Comparison of ENCODE assay signal across 9 cellular contexts in genomic region chr14:104393898-104394605, GRCh38.
DNase-seq lines count a peak whose midpoint lies in the region; ATAC-seq and TF ChIP-seq lines count a peak whose summit lies in the region.
"Had no signal": no experiment of that assay in that cellular context is flagged by ENCODE, and none has a peak within 500 bp of the region (broad histone marks: within the 10 kb centered on the region; RNA-seq: fewer than 3 reads in every experiment).

No MANE protein-coding gene starts in this region.

- H3K27ac Mint-ChIP-seq in naive thymus-derived CD4-positive, alpha-beta T cell = peak overlapping the region; percentile 90 to 97 (median 93)
- no peak overlapping the region for H3K27ac Mint-ChIP-seq in endothelial cell (ENCODE audit: unreplicated experiment)

- peaks cover 47 to 96% (median 79%) of the 10 kb centered on the region in 7 donors for H3K4me1 Mint-ChIP-seq in naive thymus-derived CD4-positive, alpha-beta T cell
- H3K4me1 Mint-ChIP-seq in endothelial cell (ENCODE audit: unreplicated experiment) = no peaks in the 10 kb centered on the region

- peak overlapping the region; percentile 77 to 100 (median 86) for H3K4me3 Mint-ChIP-seq in naive thymus-derived CD4-positive, alpha-beta T cell
- no peak overlapping the region for H3K4me3 Mint-ChIP-seq in endothelial cell (ENCODE audit: unreplicated experiment)

- POLR2A ChIA-PET in naive thymus-derived CD4-positive, alpha-beta T cell (lab: Charles Lee) = interaction anchor here (0.6 to 0.7 kb wide), 3 partner anchors 9 to 1875 kb away, joined by 3 to 5 read pairs (median 3); no protein-coding TSS in a partner anchor

- peaks cover 5 to 15% (median 9%) of the 10 kb centered on the region in 5 donors for H3K36me3 Mint-ChIP-seq in naive thymus-derived CD4-positive, alpha-beta T cell
- H3K36me3 Mint-ChIP-seq in endothelial cell (ENCODE audit: low read depth, unreplicated experiment) = peaks cover 13% of the 10 kb centered on the region

- H3K9me3 Mint-ChIP-seq in naive thymus-derived CD4-positive, alpha-beta T cell = peaks cover 0 to 21% (median 11%) of the 10 kb centered on the region in 11 donors
- peaks cover 10% of the 10 kb centered on the region for H3K9me3 Mint-ChIP-seq in endothelial cell (ENCODE audit: unreplicated experiment)

- CTCF ChIA-PET in naive thymus-derived CD4-positive, alpha-beta T cell (lab: Charles Lee) = interaction anchor here (0.8 kb wide), 1 partner anchor 15 kb away, joined by 3 read pairs; no protein-coding TSS in a partner anchor

- intact Hi-C loops in naive thymus-derived CD4-positive, alpha-beta T cell (cut with micrococcal nuclease) = no loop called here

- peaks cover 0 to 10% (median 0%) of the 10 kb centered on the region in 3 experiments for H3K9me3 ChIP-seq in naive thymus-derived CD4-positive, alpha-beta T cell (ENCODE audit: control insufficient read depth in 2 of 3, low read length in 3 of 3)

- peak overlapping the region; percentile 82 for H3K27ac ChIP-seq in naive thymus-derived CD4-positive, alpha-beta T cell (ENCODE audit: low read depth, low read length)
- H3K27ac ChIP-seq: A549 had no signal

- H3K4me3 ChIP-seq in naive thymus-derived CD4-positive, alpha-beta T cell (ENCODE audit: low read length) = peak overlapping the region; percentile 36
- H3K4me3 ChIP-seq: A549 had no signal

- no peaks in the 10 kb centered on the region for H3K36me3 ChIP-seq in naive thymus-derived CD4-positive, alpha-beta T cell (ENCODE audit: control insufficient read depth in 2 of 3, insufficient read depth in 3 of 3, low read length in 3 of 3)

- TF ChIP-seq CTCF in endothelial cell (IDR thresholded peaks at IDR 0.05; ENCODE audit: unreplicated experiment) = no peak

- peak; percentile 23 for DNase-seq in NCI-H1694 treated with DMSO at 0.1 percent for 48 hours (lab: John Stamatoyannopoulos, UW)
- DNase-seq in NCI-H1694 (lab: John Stamatoyannopoulos, UW) = no peak
- peak; percentile 86 for DNase-seq in activated effector memory CD4-positive, alpha-beta T cell treated with anti-CD3 and anti-CD28 coated beads, Interleukin-2, amount 50 U/mL, for 16 hours
- peak; percentile 34 to 89 (median 80) for DNase-seq in naive thymus-derived CD4-positive, alpha-beta T cell
- DNase-seq in ureter (ENCODE audit: low spot score) = peak; percentile 43
- no peak for DNase-seq in endothelial cell (ENCODE audit: low spot score)
- no peak for DNase-seq in NCI-H1436 treated with DMSO at 0.1 percent for 48 hours (lab: John Stamatoyannopoulos, UW)
- no peak for DNase-seq in A172 (ENCODE audit: low spot score)

- H3K4me1 ChIP-seq in naive thymus-derived CD4-positive, alpha-beta T cell (ENCODE audit: control insufficient read depth in 2 of 2, insufficient read depth in 2 of 2, low read length in 2 of 2) = peaks cover 67 to 74% of the 10 kb centered on the region in 2 donors
- H3K4me1 ChIP-seq: A549 had no signal

- no peaks in the 10 kb centered on the region for H3K27me3 Mint-ChIP-seq in naive thymus-derived CD4-positive, alpha-beta T cell
- H3K27me3 Mint-ChIP-seq in endothelial cell (ENCODE audit: unreplicated experiment) = peaks cover 13% of the 10 kb centered on the region

- no peaks in the 10 kb centered on the region for H3K27me3 ChIP-seq in naive thymus-derived CD4-positive, alpha-beta T cell (ENCODE audit: control insufficient read depth in 2 of 2, insufficient read depth in 2 of 2, low read length in 2 of 2)

- peak; percentile 79 for ATAC-seq in naive thymus-derived CD4-positive, alpha-beta T cell
- ATAC-seq: A549 had no signal

Comparison
In these comparisons a context has a peak if more than half of its experiments do, and no peak if none do; other contexts are left out.
1. DNase-seq: peak in NCI-H1694 treated with DMSO at 0.1 percent for 48 hours (single experiment), activated effector memory CD4-positive, alpha-beta T cell treated with anti-CD3 and anti-CD28 coated beads, Interleukin-2, amount 50 U/mL, for 16 hours (single experiment), naive thymus-derived CD4-positive, alpha-beta T cell (9 of 9) and ureter (single experiment); none in NCI-H1694 (single experiment), endothelial cell (single experiment), NCI-H1436 treated with DMSO at 0.1 percent for 48 hours (single experiment) and A172 (single experiment).